Comparison of ENCODE assay signal across 15 cellular contexts in the genomic region with DNA sequence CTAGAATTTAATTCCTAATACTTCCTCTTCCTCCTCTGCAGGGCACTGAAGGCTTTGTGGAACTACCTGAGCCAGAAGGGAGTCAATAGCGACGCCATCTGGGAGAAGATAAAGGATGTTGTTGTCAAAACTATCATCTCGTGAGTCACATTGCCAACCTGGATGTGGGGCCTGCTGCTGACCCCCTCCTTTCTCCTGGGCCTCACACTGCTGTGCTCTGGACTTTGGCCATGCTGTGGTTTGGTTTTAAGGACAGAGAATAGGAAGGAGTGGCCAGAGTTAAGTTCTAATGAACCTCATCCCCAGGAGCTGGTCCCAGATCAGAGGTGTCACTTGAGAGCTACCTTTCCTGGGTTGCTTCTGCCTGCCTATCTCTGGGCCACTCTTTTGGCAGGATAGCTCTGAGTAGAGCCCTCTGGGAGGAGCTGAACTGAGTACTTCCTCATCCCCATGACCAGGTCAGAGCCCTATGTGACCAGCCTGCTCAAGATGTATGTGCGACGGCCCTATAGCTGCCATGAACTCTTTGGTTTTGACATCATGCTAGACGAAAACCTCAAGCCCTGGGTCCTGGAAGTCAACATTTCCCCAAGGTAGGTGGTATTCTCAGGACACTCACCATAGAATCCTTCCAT.
"Had no signal": no experiment of that assay in that cellular context is flagged by ENCODE, and none has a peak within 500 bp of the region (broad histone marks: within the 10 kb centered on the region; RNA-seq: fewer than 3 reads in every experiment).

No MANE protein-coding gene starts in this region.

- H3K4me1 ChIP-seq: colonic mucosa, sigmoid colon, uterus had no signal

- H3K27me3 ChIP-seq: colonic mucosa, sigmoid colon, uterus had no signal

- H3K4me1 Mint-ChIP-seq: endodermal cell had no signal

- DNase-seq: colonic mucosa; dermis blood vessel endothelial cell; foreskin melanocyte; hippocampal formation; left colon; mammary epithelial cell; naive thymus-derived CD8-positive, alpha-beta T cell; posterior cingulate gyrus; sigmoid colon; stimulated activated CD4-positive, alpha-beta T cell treated with anti-CD3 and anti-CD28 coated beads, Interleukin-12 subunit alpha, Interleukin-12 subunit beta, amount 100 ng/mL, for 4 hours; stimulated activated naive CD4-positive, alpha-beta T cell treated with Interleukin-2 at 50 U/mL for 16 hours; uterus had no signal

- ATAC-seq: left colon; naive thymus-derived CD8-positive, alpha-beta T cell had no signal

- H3K9me3 ChIP-seq: colonic mucosa, sigmoid colon, uterus had no signal

- H3K4me3 ChIP-seq: colonic mucosa, sigmoid colon, skin epidermis, uterus had no signal

- H3K4me3 Mint-ChIP-seq: endodermal cell; naive thymus-derived CD8-positive, alpha-beta T cell; type B pancreatic cell had no signal

- H3K27me3 Mint-ChIP-seq: naive thymus-derived CD8-positive, alpha-beta T cell; type B pancreatic cell had no signal

- H3K36me3 ChIP-seq: uterus had no signal

- H3K27ac ChIP-seq: colonic mucosa, sigmoid colon, uterus had no signal

- H3K27ac Mint-ChIP-seq: endodermal cell; naive thymus-derived CD8-positive, alpha-beta T cell; type B pancreatic cell had no signal

- H3K9me3 Mint-ChIP-seq: endodermal cell; naive thymus-derived CD8-positive, alpha-beta T cell; type B pancreatic cell had no signal
